ENCODE assay signal across 9 cellular contexts in the genomic region with DNA sequence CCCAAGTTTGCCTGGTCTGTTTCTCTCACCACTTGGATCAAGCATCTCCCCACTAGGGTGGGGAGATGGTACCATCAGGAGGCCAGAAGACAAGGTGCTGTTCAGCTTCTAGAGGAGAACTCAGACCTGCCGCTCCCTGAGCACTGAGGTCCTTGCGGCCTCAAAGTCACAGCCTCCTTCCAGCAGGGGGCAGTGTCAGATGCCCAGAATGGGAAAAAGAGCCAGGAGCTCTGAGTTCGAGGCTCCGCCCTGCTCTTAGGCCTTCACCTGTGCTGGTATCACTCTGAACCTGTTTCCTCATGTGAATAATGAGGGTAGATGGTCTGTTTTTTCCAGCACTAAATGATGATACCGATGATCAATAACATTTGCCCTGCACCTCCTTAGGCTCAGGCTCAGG.
DNase-seq lines count a peak whose midpoint lies in the region; ATAC-seq and TF ChIP-seq lines count a peak whose summit lies in the region.
"Had no signal": no experiment of that assay in that cellular context is flagged by ENCODE, and none has a peak within 500 bp of the region (broad histone marks: within the 10 kb centered on the region; RNA-seq: fewer than 3 reads in every experiment).

No MANE protein-coding gene starts in this region.

- H3K4me3 Mint-ChIP-seq in activated naive CD4-positive, alpha-beta T cell treated with anti-CD3 and anti-CD28 coated beads, Interleukin-2, amount 10 ng/mL, durations not matched to agents 7 days and 5 days: no peak overlapping the region
- no peak overlapping the region for H3K4me3 Mint-ChIP-seq in neural crest cell

- no peaks in the 10 kb centered on the region for H3K9me3 Mint-ChIP-seq in activated naive CD4-positive, alpha-beta T cell treated with anti-CD3 and anti-CD28 coated beads, Interleukin-2, amount 10 ng/mL, durations not matched to agents 7 days and 5 days
- H3K9me3 Mint-ChIP-seq in neural crest cell: peaks cover 5% of the 10 kb centered on the region

- H3K4me1 Mint-ChIP-seq in activated naive CD4-positive, alpha-beta T cell treated with anti-CD3 and anti-CD28 coated beads, Interleukin-2, amount 10 ng/mL, durations not matched to agents 7 days and 5 days: peaks cover 6% of the 10 kb centered on the region
- H3K4me1 Mint-ChIP-seq in neural crest cell: peaks cover 6% of the 10 kb centered on the region

- H3K9me3 ChIP-seq in DND-41 (ENCODE audit: insufficient read depth, low read length, severe bottlenecking) (no peaks in the 10 kb centered on the region), tibial artery (no peaks in the 10 kb centered on the region)

- ATAC-seq in DND-41 (ENCODE audit: insufficient read depth, low read depth): peak; percentile 45; the same call in 2 of the 3 replicates
- ATAC-seq in GM19467 (IDR thresholded peaks at IDR 0.05; ENCODE audit: unreplicated experiment): no peak
- ATAC-seq in GM19397 (IDR thresholded peaks at IDR 0.05; ENCODE audit: unreplicated experiment): no peak

- H3K9ac ChIP-seq in DND-41 (ENCODE audit: low read depth, low read length): no peak overlapping the region

- H3K4me3 ChIP-seq in DND-41 (ENCODE audit: low read depth in 1 of 2, low read length in 2 of 2) (no peak overlapping the region), tibial artery (no peak overlapping the region)

- DNase-seq in DND-41 (peak; percentile 52), LoVo (ENCODE audit: low spot score) (peak; percentile 3), neural crest cell (ENCODE audit: low read depth, low spot score) (no peak), anterior cingulate cortex (lab: John Stamatoyannopoulos, UW) (no peak), tibial artery (no peak)
- peak; percentile 53 for DNase-seq in activated naive CD4-positive, alpha-beta T cell treated with anti-CD3 and anti-CD28 coated beads, Interleukin-2, amount 10 ng/mL, durations not matched to agents 7 days and 5 days
- DNase-seq: effector CD4-positive, alpha-beta T cell had no signal

- CTCF ChIA-PET in activated naive CD4-positive, alpha-beta T cell treated with anti-CD3 and anti-CD28 coated beads, Interleukin-2, amount 10 ng/mL, durations not matched to agents 7 days and 5 days (lab: Charles Lee): interaction anchor here (0.7 to 1.6 kb wide), 6 partner anchors 9 to 133 kb away, joined by 3 to 6 read pairs (median 4); no protein-coding TSS in a partner anchor

- peak; percentile 73 for TF ChIP-seq CTCF in DND-41 (IDR thresholded peaks at IDR 0.05; ENCODE audit: borderline replicate concordance, extremely low read depth, low read length, poor library complexity, severe bottlenecking)
- TF ChIP-seq CTCF in neural crest cell (conservative IDR thresholded peaks at IDR 0.05): peak; percentile 35
- TF ChIP-seq CTCF in tibial artery (IDR thresholded peaks at IDR 0.05): peak in 1 of 2 experiments; percentile 28

- H3K4me2 ChIP-seq in DND-41 (ENCODE audit: insufficient read depth, low read length): no peak overlapping the region

- H2AFZ ChIP-seq in DND-41 (ENCODE audit: low read depth, low read length): no peak overlapping the region

- H4K20me1 ChIP-seq in DND-41 (ENCODE audit: insufficient read depth, low read length): no peaks in the 10 kb centered on the region

- H3K36me3 ChIP-seq in DND-41 (ENCODE audit: insufficient read depth, low read length) (no peaks in the 10 kb centered on the region), tibial artery (no peaks in the 10 kb centered on the region)

- H3K79me2 ChIP-seq in DND-41 (ENCODE audit: insufficient read depth, low read length): no peaks in the 10 kb centered on the region

- H3K27ac Mint-ChIP-seq in activated naive CD4-positive, alpha-beta T cell treated with anti-CD3 and anti-CD28 coated beads, Interleukin-2, amount 10 ng/mL, durations not matched to agents 7 days and 5 days: no peak overlapping the region
- no peak overlapping the region for H3K27ac Mint-ChIP-seq in neural crest cell (ENCODE audit: unreplicated experiment)

- intact Hi-C loops in tibial artery (cut with DNase I; ENCODE audit: low total_unique reads): loop anchor here (10.0 kb wide), 1 partner anchor 91 kb away; no protein-coding TSS in a partner anchor

- H3K27ac ChIP-seq in DND-41 (ENCODE audit: low read length): no peak overlapping the region
- H3K27ac ChIP-seq in tibial artery: no peak overlapping the region

- no peaks in the 10 kb centered on the region for H3K36me3 Mint-ChIP-seq in activated naive CD4-positive, alpha-beta T cell treated with anti-CD3 and anti-CD28 coated beads, Interleukin-2, amount 10 ng/mL, durations not matched to agents 7 days and 5 days
- no peaks in the 10 kb centered on the region for H3K36me3 Mint-ChIP-seq in neural crest cell (ENCODE audit: low read depth)

- H3K27me3 Mint-ChIP-seq in activated naive CD4-positive, alpha-beta T cell treated with anti-CD3 and anti-CD28 coated beads, Interleukin-2, amount 10 ng/mL, durations not matched to agents 7 days and 5 days: peaks cover 29% of the 10 kb centered on the region
- no peaks in the 10 kb centered on the region for H3K27me3 Mint-ChIP-seq in neural crest cell (ENCODE audit: low read depth)

- H3K27me3 ChIP-seq in DND-41 (ENCODE audit: insufficient read depth, low read length, poor library complexity) (peaks cover 6% of the 10 kb centered on the region), tibial artery (no peaks in the 10 kb centered on the region)

- no peaks in the 10 kb centered on the region for H3K4me1 ChIP-seq in DND-41 (ENCODE audit: insufficient read depth, low read length)
- H3K4me1 ChIP-seq in tibial artery: no peaks in the 10 kb centered on the region

Comparison
In these comparisons a context has a peak if more than half of its experiments do, and no peak if none do; other contexts are left out.
1. DNase-seq: peak in DND-41 (single experiment), LoVo (single experiment) and activated naive CD4-positive, alpha-beta T cell treated with anti-CD3 and anti-CD28 coated beads, Interleukin-2, amount 10 ng/mL, durations not matched to agents 7 days and 5 days (single experiment); none in neural crest cell (single experiment), anterior cingulate cortex (0 of 58) and tibial artery (0 of 2).